Comparison of ENCODE assay signal across 8 cellular contexts in the genomic region with DNA sequence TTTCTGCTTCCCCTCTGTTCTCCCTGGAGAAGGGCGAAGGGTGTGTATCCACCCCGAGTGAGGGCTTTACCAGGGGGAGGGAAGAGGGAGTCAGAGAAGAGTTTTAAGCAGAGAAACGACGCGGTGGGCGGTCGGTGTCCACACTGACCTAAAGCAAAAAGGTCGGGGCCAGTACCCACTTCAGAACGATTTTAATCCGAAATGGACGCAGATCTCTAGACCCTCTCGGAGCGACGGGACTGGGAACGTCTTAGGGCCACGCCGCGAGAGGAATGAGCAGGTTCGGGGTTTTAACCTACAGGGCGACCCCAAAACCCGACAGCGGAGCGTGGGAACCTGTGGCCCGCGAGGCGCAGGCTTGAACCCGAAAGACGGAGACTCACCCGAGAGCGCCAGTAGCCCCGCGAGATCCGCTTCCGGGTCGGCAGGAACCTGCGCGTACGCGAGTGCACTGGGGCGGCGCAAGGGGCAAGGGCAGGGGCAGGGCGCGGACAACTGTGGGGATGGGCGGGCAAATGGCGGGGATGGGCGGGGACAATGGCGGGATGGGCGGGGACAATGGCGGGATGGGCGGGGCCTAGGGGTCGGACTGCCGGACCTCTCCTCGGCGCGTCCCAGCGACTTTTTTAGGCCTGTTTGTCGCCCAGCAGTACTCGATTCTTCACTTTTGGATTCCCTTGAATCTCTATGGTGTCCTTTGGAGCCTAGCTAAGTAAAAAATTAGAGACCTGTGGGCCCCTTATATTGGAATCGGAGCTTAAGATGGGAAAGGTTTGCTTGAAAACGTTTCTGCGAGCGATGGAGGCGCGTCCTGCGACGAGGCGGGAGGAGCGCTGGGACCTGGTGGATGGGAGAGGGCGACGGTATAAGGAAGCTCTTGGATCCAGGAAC.
DNase-seq lines count a peak whose midpoint lies in the region; ATAC-seq lines count a peak whose summit lies in the region.

Gene ZNF677, minus strand, starts transcription at position 423 of the 891 bp plus-strand sequence. CDS start 3,323 bp downstream, outside the sequence.

- H3K4me1 ChIP-seq in HUES6 (ENCODE audit: control insufficient read depth, insufficient read depth, low read length) = no peaks in the 10 kb centered on the region

- peak; percentile 95 for DNase-seq in AG08395 (ENCODE audit: low spot score)
- DNase-seq in activated CD4-positive, alpha-beta T cell treated with anti-CD3 and anti-CD28 coated beads, Interleukin-2, amount 50 U/mL, for 1 hour = peak; percentile 73
- DNase-seq in dedifferentiated amniotic fluid mesenchymal stem cell (ENCODE audit: extremely low spot score) = peak; percentile 72
- DNase-seq in stimulated activated CD4-positive, alpha-beta T cell treated with anti-CD3 and anti-CD28 coated beads, Interleukin-15, amount 100 ng/mL, for 1 hour (ENCODE audit: low read depth in 1 of 2, low spot score in 1 of 2) = peak; percentile 54 to 64
- no peak for DNase-seq in NOMO-1 (lab: John Stamatoyannopoulos, UW; ENCODE audit: unreplicated experiment in 2 of 2)

- H3K4me3 ChIP-seq in HUES6 (ENCODE audit: low read depth, low read length) = peak within 1 kb of the TSS; percentile 94

- H3K27ac ChIP-seq in HUES6 (ENCODE audit: low read depth, low read length) (peak within 1 kb of the TSS; percentile 67; the same call in 1 of the 2 replicates), layer of hippocampus (ENCODE audit: low read depth, low read length) (peak within 1 kb of the TSS; percentile 27)

- ATAC-seq in GM21390 (IDR thresholded peaks at IDR 0.05; ENCODE audit: unreplicated experiment) = no peak

- H3K9ac ChIP-seq in HUES6 (ENCODE audit: low read length) = peak within 1 kb of the TSS; percentile 64

- H3K27me3 ChIP-seq in HUES6 (ENCODE audit: control insufficient read depth, insufficient read depth, low read length) (no peaks in the 10 kb centered on the region), layer of hippocampus (ENCODE audit: control insufficient read depth, insufficient read depth, low read length) (no peaks in the 10 kb centered on the region)

- peaks cover 51% of the 10 kb centered on the region for H3K9me3 ChIP-seq in HUES6 (ENCODE audit: control insufficient read depth, insufficient read depth, low read depth, low read length)

- H3K36me3 ChIP-seq in HUES6 (ENCODE audit: control insufficient read depth, insufficient read depth, low read length) = peaks cover 22% of the 10 kb centered on the region; the same call in 1 of the 2 replicates

Comparison
In these comparisons a context has a peak if more than half of its experiments do, and no peak if none do; other contexts are left out.
1. DNase-seq: peak in AG08395 (single experiment), activated CD4-positive, alpha-beta T cell treated with anti-CD3 and anti-CD28 coated beads, Interleukin-2, amount 50 U/mL, for 1 hour (single experiment), dedifferentiated amniotic fluid mesenchymal stem cell (single experiment) and stimulated activated CD4-positive, alpha-beta T cell treated with anti-CD3 and anti-CD28 coated beads, Interleukin-15, amount 100 ng/mL, for 1 hour (2 of 2); none in NOMO-1 (0 of 2).